ENCODE assay signal across 23 cellular contexts in genomic region chr2:239146011-239146641, GRCh38.
A peak's percentile ranks its signal among the peaks of the same experiment; 100 is the strongest.
DNase-seq lines count a peak whose midpoint lies in the region; ATAC-seq and TF ChIP-seq lines count a peak whose summit lies in the region.
"Had no signal": no experiment of that assay in that cellular context is flagged by ENCODE, and none has a peak within 500 bp of the region (broad histone marks: within the 10 kb centered on the region; RNA-seq: fewer than 3 reads in every experiment).

No MANE protein-coding gene starts in this region.

- H3K4me3 ChIP-seq in NT2/D1 (ENCODE audit: insufficient read length, low read depth) (no peak overlapping the region), neural progenitor cell (no peak overlapping the region), ascending aorta (no peak overlapping the region), gastroesophageal sphincter (no peak overlapping the region)
- H3K4me3 ChIP-seq: heart left ventricle, SJSA1 had no signal

- peak overlapping the region; percentile 17 for H3K9ac ChIP-seq in NT2/D1 (ENCODE audit: insufficient read length, low read depth)
- H3K9ac ChIP-seq in neural progenitor cell = no peak overlapping the region

- no peak overlapping the region for H3K4me3 Mint-ChIP-seq in neural progenitor cell
- H3K4me3 Mint-ChIP-seq: activated CD4-positive, alpha-beta T cell treated with anti-CD3 and anti-CD28 coated beads for 36 hours; activated naive CD8-positive, alpha-beta T cell; CD4-positive, alpha-beta memory T cell; natural killer cell treated with Interleukin-12 subunit alpha and Interleukin-12 subunit beta and Interleukin-15 and Interleukin-18, amount 100 ng/mL, for 72 hours; stimulated activated naive B cell treated with anti-CD40 and anti-IgM and Interleukin-4, amounts not matched to agents 10 μg/mL and 1 μg/mL and 100 μg/mL, for 72 hours had no signal

- H3K27me3 Mint-ChIP-seq in neural progenitor cell (ENCODE audit: insufficient read depth, low read depth) = peaks cover 4% of the 10 kb centered on the region
- H3K27me3 Mint-ChIP-seq: activated CD4-positive, alpha-beta T cell treated with anti-CD3 and anti-CD28 coated beads for 36 hours; activated naive CD8-positive, alpha-beta T cell; CD4-positive, alpha-beta memory T cell; natural killer cell treated with Interleukin-12 subunit alpha and Interleukin-12 subunit beta and Interleukin-15 and Interleukin-18, amount 100 ng/mL, for 72 hours; stimulated activated naive B cell treated with anti-CD40 and anti-IgM and Interleukin-4, amounts not matched to agents 10 μg/mL and 1 μg/mL and 100 μg/mL, for 72 hours had no signal

- DNase-seq in left cardiac atrium (peak; percentile 12), Right ventricle myocardium superior (no peak), NT2/D1 (ENCODE audit: low read depth, low spot score) (no peak), neural progenitor cell (ENCODE audit: low spot score) (no peak), nucleus accumbens (lab: John Stamatoyannopoulos, UW) (no peak), ascending aorta (ENCODE audit: low spot score in 2 of 2) (no peak)
- DNase-seq: ACHN; activated CD4-positive, alpha-beta T cell treated with anti-CD3 and anti-CD28 coated beads for 36 hours; DMS79 treated with DMSO at 0.1 percent for 48 hours; IMR-90; mesenchymal stem cell; MV-4-11; NCI-H2081 treated with DMSO at 0.1 percent for 48 hours; NCI-H524 treated with DMSO at 0.1 percent for 48 hours; stimulated activated naive B cell treated with anti-CD40 and anti-IgM and Interleukin-4, amounts not matched to agents 10 μg/mL and 1 μg/mL and 100 μg/mL, for 72 hours; T-helper 9 cell had no signal

- intact Hi-C loops in left cardiac atrium (cut with DNase I) (no loop called here), Right ventricle myocardium superior (cut with DNase I) (no loop called here), ascending aorta (cut with DNase I) (loop anchor here (10.0 kb wide), 1 partner anchor 849 kb away; no protein-coding TSS in a partner anchor)

- H2AFZ ChIP-seq in neural progenitor cell (replicated peaks) = no peak overlapping the region

- H3K27me3 ChIP-seq in NT2/D1 (ENCODE audit: insufficient read depth, insufficient read length) = no peaks in the 10 kb centered on the region
- no peaks in the 10 kb centered on the region for H3K27me3 ChIP-seq in neural progenitor cell
- no peaks in the 10 kb centered on the region for H3K27me3 ChIP-seq in ascending aorta
- H3K27me3 ChIP-seq in gastroesophageal sphincter = no peaks in the 10 kb centered on the region
- H3K27me3 ChIP-seq: heart left ventricle, SJSA1 had no signal

- H3K9me3 ChIP-seq in NT2/D1 (ENCODE audit: insufficient read depth, low read length) = no peaks in the 10 kb centered on the region
- H3K9me3 ChIP-seq in neural progenitor cell (ENCODE audit: low read depth) = no peaks in the 10 kb centered on the region
- H3K9me3 ChIP-seq in ascending aorta = no peaks in the 10 kb centered on the region
- no peaks in the 10 kb centered on the region for H3K9me3 ChIP-seq in gastroesophageal sphincter
- H3K9me3 ChIP-seq: heart left ventricle, SJSA1 had no signal

- peaks cover 26% of the 10 kb centered on the region for H3K36me3 Mint-ChIP-seq in neural progenitor cell

- H3F3A ChIP-seq in neural progenitor cell (ENCODE audit: low read depth) = peaks cover 6% of the 10 kb centered on the region

- WGBS in gastroesophageal sphincter (ENCODE audit: low coverage in 1 of 2), 2 donors = 85 to 87% methylated on average over 6 of the region's 19 CpGs

- no peaks in the 10 kb centered on the region for H4K20me1 ChIP-seq in neural progenitor cell (ENCODE audit: low read depth)

- H3K9me3 Mint-ChIP-seq in neural progenitor cell = no peaks in the 10 kb centered on the region
- H3K9me3 Mint-ChIP-seq: natural killer cell treated with Interleukin-12 subunit alpha and Interleukin-12 subunit beta and Interleukin-15 and Interleukin-18, amount 100 ng/mL, for 72 hours had no signal

- no peaks in the 10 kb centered on the region for H3K4me1 Mint-ChIP-seq in neural progenitor cell

- no peak for TF ChIP-seq EP300 in gastroesophageal sphincter (IDR thresholded peaks at IDR 0.05)

- peaks cover 24% of the 10 kb centered on the region for H3K36me3 ChIP-seq in NT2/D1 (ENCODE audit: insufficient read depth, insufficient read length, low read length)
- H3K36me3 ChIP-seq in neural progenitor cell = no peaks in the 10 kb centered on the region
- H3K36me3 ChIP-seq in ascending aorta = peaks cover 0 to 22% of the 10 kb centered on the region in 2 donors
- H3K36me3 ChIP-seq in gastroesophageal sphincter = peaks cover 0 to 92% of the 10 kb centered on the region in 2 donors

- H3K27ac ChIP-seq in neural progenitor cell (no peak overlapping the region), ascending aorta (no peak overlapping the region), gastroesophageal sphincter (peak overlapping the region in 2 of 4 donors; percentile 9 to 19)
- H3K27ac ChIP-seq: heart left ventricle, SJSA1 had no signal

- no peak for ATAC-seq in left cardiac atrium
- no peak for ATAC-seq in Right ventricle myocardium superior (ENCODE audit: poor library complexity)
- no peak for ATAC-seq in GM21381 (IDR thresholded peaks at IDR 0.05; ENCODE audit: unreplicated experiment)
- ATAC-seq in gastroesophageal sphincter = no peak
- ATAC-seq: activated CD4-positive, alpha-beta T cell treated with anti-CD3 and anti-CD28 coated beads for 36 hours; heart left ventricle; stimulated activated naive B cell treated with anti-CD40 and anti-IgM and Interleukin-4, amounts not matched to agents 10 μg/mL and 1 μg/mL and 100 μg/mL, for 72 hours had no signal

- peak overlapping the region; percentile 14 for H3K27ac Mint-ChIP-seq in neural progenitor cell
- H3K27ac Mint-ChIP-seq: activated CD4-positive, alpha-beta T cell treated with anti-CD3 and anti-CD28 coated beads for 36 hours; activated naive CD8-positive, alpha-beta T cell; natural killer cell treated with Interleukin-12 subunit alpha and Interleukin-12 subunit beta and Interleukin-15 and Interleukin-18, amount 100 ng/mL, for 72 hours; stimulated activated naive B cell treated with anti-CD40 and anti-IgM and Interleukin-4, amounts not matched to agents 10 μg/mL and 1 μg/mL and 100 μg/mL, for 72 hours had no signal

- no peak overlapping the region for H3K4me2 ChIP-seq in neural progenitor cell

- no peak for TF ChIP-seq POLR2A in gastroesophageal sphincter (IDR thresholded peaks at IDR 0.05)

- H3K4me1 ChIP-seq in NT2/D1 (ENCODE audit: insufficient read depth, insufficient read length) (peaks cover 9% of the 10 kb centered on the region), neural progenitor cell (no peaks in the 10 kb centered on the region), ascending aorta (no peaks in the 10 kb centered on the region), gastroesophageal sphincter (peaks cover 0 to 16% (median under 1%) of the 10 kb centered on the region in 3 donors)

- no peaks in the 10 kb centered on the region for H3K79me2 ChIP-seq in neural progenitor cell (ENCODE audit: low read depth)

- TF ChIP-seq CTCF in neural progenitor cell (IDR thresholded peaks at IDR 0.05) (no peak), ascending aorta (IDR thresholded peaks at IDR 0.05) (no peak), gastroesophageal sphincter (IDR thresholded peaks at IDR 0.05) (no peak)
